Comparison of ENCODE assay signal across 1 cellular context in genomic region chr3:42515976-42516375, GRCh38.
TF ChIP-seq lines count a peak whose summit lies in the region.

No MANE protein-coding gene starts in this region.

TF ChIP-seq in H1, 55 proteins besides CTCF, POLR2A, EP300 and RAD21:
- TF ChIP-seq MAX (IDR thresholded peaks at IDR 0.05) (no peak), POLR2AphosphoS5 (IDR thresholded peaks at IDR 0.05; ENCODE audit: low read depth, low read length) (no peak), CHD2 (IDR thresholded peaks at IDR 0.05; ENCODE audit: low read length) (no peak), RNF2 (IDR thresholded peaks at IDR 0.05; ENCODE audit: borderline replicate concordance, low read depth, low read length, missing control alignments, poor library complexity, severe bottlenecking) (no peak), KDM1A (IDR thresholded peaks at IDR 0.05; ENCODE audit: borderline replicate concordance, low read length) (no peak), MAFK (IDR thresholded peaks at IDR 0.05; ENCODE audit: low read depth, low read length) (no peak), E2F6 (IDR thresholded peaks at IDR 0.05) (no peak), CHD7 (IDR thresholded peaks at IDR 0.05; ENCODE audit: insufficient replicate concordance, low read length) (no peak), JUN (IDR thresholded peaks at IDR 0.05; ENCODE audit: low read depth, low read length) (no peak), HDAC2 (IDR thresholded peaks at IDR 0.05; ENCODE audit: borderline replicate concordance in 1 of 2, low read depth in 2 of 2, low read length in 2 of 2) (no peak), SP1 (IDR thresholded peaks at IDR 0.05; ENCODE audit: low read depth, low read length) (no peak), ZNF274 (IDR thresholded peaks at IDR 0.05; ENCODE audit: borderline replicate concordance, extremely low read depth, low read length) (no peak), PHF8 (conservative IDR thresholded peaks at IDR 0.05; ENCODE audit: low read depth, low read length) (no peak), BCL11A (IDR thresholded peaks at IDR 0.05; ENCODE audit: low read depth in 2 of 2, low read length in 2 of 2) (no peak)
